Comparison of ENCODE assay signal across 21 cellular contexts in genomic region chr2:240785424-240786335, GRCh38. TPM values are rescaled to one million over a fixed set of nuclear protein-coding genes. Genes with fewer than 3 reads are reported as not detected.
DNase-seq lines count a peak whose midpoint lies in the region; ATAC-seq and TF ChIP-seq lines count a peak whose summit lies in the region.
"Had no signal": no experiment of that assay in that cellular context is flagged by ENCODE, and none has a peak within 500 bp of the region (broad histone marks: within the 10 kb centered on the region; RNA-seq: fewer than 3 reads in every experiment).

No MANE protein-coding gene starts in this region.

- no peak overlapping the region for H3K27ac Mint-ChIP-seq in natural killer cell treated with Interleukin-12 subunit alpha and Interleukin-12 subunit beta and Interleukin-15 and Interleukin-18, amount 100 ng/mL, for 72 hours
- H3K27ac Mint-ChIP-seq in natural killer cell = no peak overlapping the region
- H3K27ac Mint-ChIP-seq in glutamatergic neuron (ENCODE audit: unreplicated experiment) = no peak overlapping the region
- H3K27ac Mint-ChIP-seq: activated T-helper 2 cell treated with anti-CD3 and anti-CD28 coated beads, Interferon-gamma antibody, Interleukin-2, Interleukin-4, amounts not matched to agents 10 μg/mL and 5 μg/mL and 100 μg/mL, durations not matched to agents 14 hours and 24 hours and 36 hours; GM23338; IgD-negative memory B cell; immature natural killer cell; T-helper 1 cell treated with Interleukin-12 subunit alpha and Interleukin-12 subunit beta and Interleukin-4 antibody, amounts not matched to agents 30 μg/mL and 1 μg/mL, for 36 hours; type B pancreatic cell had no signal

- H3K9me3 ChIP-seq in mucosa of descending colon = no peaks in the 10 kb centered on the region
- no peaks in the 10 kb centered on the region for H3K9me3 ChIP-seq in aorta (ENCODE audit: control insufficient read depth, low read length)
- no peaks in the 10 kb centered on the region for H3K9me3 ChIP-seq in PC-9 (ENCODE audit: insufficient read depth, low read depth)
- H3K9me3 ChIP-seq: adrenal gland, SJSA1 had no signal

- H3K27me3 Mint-ChIP-seq in natural killer cell treated with Interleukin-12 subunit alpha and Interleukin-12 subunit beta and Interleukin-15 and Interleukin-18, amount 100 ng/mL, for 72 hours = no peaks in the 10 kb centered on the region
- H3K27me3 Mint-ChIP-seq in natural killer cell (ENCODE audit: low read depth in 2 of 2) (no peaks in the 10 kb centered on the region), glutamatergic neuron (ENCODE audit: unreplicated experiment) (peaks cover 3% of the 10 kb centered on the region)
- H3K27me3 Mint-ChIP-seq: IgD-negative memory B cell, type B pancreatic cell had no signal

- H3K4me2 ChIP-seq in PC-9 = no peak overlapping the region
- H3K4me2 ChIP-seq: GM23338 had no signal

- H3K4me3 ChIP-seq in mucosa of descending colon = no peak overlapping the region
- H3K4me3 ChIP-seq in aorta (ENCODE audit: low read length in 2 of 2) = no peak overlapping the region
- no peak overlapping the region for H3K4me3 ChIP-seq in PC-9
- H3K4me3 ChIP-seq: adrenal gland, GM23338, SJSA1 had no signal

- no TSS peak for BruUV-seq in PC-9 (replicated peaks; lab: Mats Ljungman, UMichigan)

- no peaks in the 10 kb centered on the region for H3K36me3 Mint-ChIP-seq in natural killer cell treated with Interleukin-12 subunit alpha and Interleukin-12 subunit beta and Interleukin-15 and Interleukin-18, amount 100 ng/mL, for 72 hours
- H3K36me3 Mint-ChIP-seq in natural killer cell (no peaks in the 10 kb centered on the region), glutamatergic neuron (ENCODE audit: unreplicated experiment) (no peaks in the 10 kb centered on the region)
- H3K36me3 Mint-ChIP-seq: IgD-negative memory B cell, immature natural killer cell, type B pancreatic cell had no signal

- no peaks in the 10 kb centered on the region for H3K9me3 Mint-ChIP-seq in natural killer cell treated with Interleukin-12 subunit alpha and Interleukin-12 subunit beta and Interleukin-15 and Interleukin-18, amount 100 ng/mL, for 72 hours
- no peaks in the 10 kb centered on the region for H3K9me3 Mint-ChIP-seq in natural killer cell
- peaks cover 6% of the 10 kb centered on the region for H3K9me3 Mint-ChIP-seq in glutamatergic neuron (ENCODE audit: unreplicated experiment)
- H3K9me3 Mint-ChIP-seq: activated T-helper 2 cell treated with anti-CD3 and anti-CD28 coated beads, Interferon-gamma antibody, Interleukin-2, Interleukin-4, amounts not matched to agents 10 μg/mL and 5 μg/mL and 100 μg/mL, durations not matched to agents 14 hours and 24 hours and 36 hours; GM23338; IgD-negative memory B cell; immature natural killer cell; T-helper 1 cell treated with Interleukin-12 subunit alpha and Interleukin-12 subunit beta and Interleukin-4 antibody, amounts not matched to agents 30 μg/mL and 1 μg/mL, for 36 hours; type B pancreatic cell had no signal

- H3K4me1 ChIP-seq in mucosa of descending colon (ENCODE audit: low read depth) (no peaks in the 10 kb centered on the region), aorta (ENCODE audit: control insufficient read depth in 1 of 2, insufficient read depth in 2 of 2, low read length in 2 of 2) (no peaks in the 10 kb centered on the region), PC-9 (replicated peaks; ENCODE audit: insufficient read depth) (no peaks in the 10 kb centered on the region)
- H3K4me1 ChIP-seq: adrenal gland, SJSA1 had no signal

- no peaks in the 10 kb centered on the region for H3F3A ChIP-seq in PC-9 (ENCODE audit: insufficient read depth, low read depth)

- H4K20me1 ChIP-seq in PC-9 (ENCODE audit: insufficient read depth) = no peaks in the 10 kb centered on the region

- intact Hi-C loops in natural killer cell (cut with micrococcal nuclease) = no loop called here
- intact Hi-C loops in mucosa of descending colon (cut with DNase I, micrococcal nuclease) = no loop called here
- intact Hi-C loops in aorta (cut with DNase I) = no loop called here
- intact Hi-C loops in PC-9 (cut with micrococcal nuclease; ENCODE audit: unreplicated experiment) = no loop called here

- no peaks in the 10 kb centered on the region for H3K4me1 Mint-ChIP-seq in natural killer cell treated with Interleukin-12 subunit alpha and Interleukin-12 subunit beta and Interleukin-15 and Interleukin-18, amount 100 ng/mL, for 72 hours (ENCODE audit: low read depth in 2 of 2)
- no peaks in the 10 kb centered on the region for H3K4me1 Mint-ChIP-seq in natural killer cell
- peaks cover 2% of the 10 kb centered on the region for H3K4me1 Mint-ChIP-seq in glutamatergic neuron (ENCODE audit: low read depth, unreplicated experiment)
- H3K4me1 Mint-ChIP-seq: GM23338, IgD-negative memory B cell, immature natural killer cell had no signal

- no peaks in the 10 kb centered on the region for H3K9me2 ChIP-seq in PC-9 (ENCODE audit: insufficient read depth)

- 83 to 84% methylated on average over 25 of the region's 25 CpGs for WGBS in aorta, 2 donors

- no peak overlapping the region for H3K4me3 Mint-ChIP-seq in natural killer cell treated with Interleukin-12 subunit alpha and Interleukin-12 subunit beta and Interleukin-15 and Interleukin-18, amount 100 ng/mL, for 72 hours
- H3K4me3 Mint-ChIP-seq in natural killer cell (no peak overlapping the region), glutamatergic neuron (ENCODE audit: unreplicated experiment) (no peak overlapping the region)
- H3K4me3 Mint-ChIP-seq: GM23338; IgD-negative memory B cell; immature natural killer cell; T-helper 1 cell treated with Interleukin-12 subunit alpha and Interleukin-12 subunit beta and Interleukin-4 antibody, amounts not matched to agents 30 μg/mL and 1 μg/mL, for 36 hours; type B pancreatic cell had no signal

- peak; percentile 46 for DNase-seq in natural killer cell treated with Interleukin-12 subunit alpha and Interleukin-12 subunit beta and Interleukin-15 and Interleukin-18, amount 100 ng/mL, for 72 hours (ENCODE audit: low spot score)
- DNase-seq in natural killer cell (no peak), glutamatergic neuron (peak; percentile 32), mucosa of descending colon (peak in 2 of 3 donors; percentile 12 to 27), aorta (peak; percentile 32 to 65), SIG-M5 (lab: John Stamatoyannopoulos, UW) (no peak), PC-9 (no peak)
- DNase-seq: adrenal gland, DND-41, immature natural killer cell, NCI-H1694, NCI-H2227 treated with DMSO at 0.1 percent for 48 hours, NCI-H774 had no signal

- no peaks in the 10 kb centered on the region for H3K27me3 ChIP-seq in aorta (ENCODE audit: control insufficient read depth in 1 of 2, insufficient read depth in 2 of 2, low read length in 1 of 2)
- peaks cover 75% of the 10 kb centered on the region for H3K27me3 ChIP-seq in PC-9 (ENCODE audit: insufficient read depth, low read depth)
- H3K27me3 ChIP-seq: adrenal gland, SJSA1 had no signal

- H2AFZ ChIP-seq in PC-9 = no peak overlapping the region
- H2AFZ ChIP-seq: GM23338 had no signal

- no peak overlapping the region for H3K27ac ChIP-seq in aorta (ENCODE audit: low read depth in 1 of 2, low read length in 2 of 2)
- no peak overlapping the region for H3K27ac ChIP-seq in PC-9
- H3K27ac ChIP-seq: adrenal gland, SJSA1, VCaP had no signal

- no peaks in the 10 kb centered on the region for H3K79me2 ChIP-seq in PC-9 (ENCODE audit: low read depth)

- no peak for ATAC-seq in natural killer cell treated with Interleukin-12 subunit alpha and Interleukin-12 subunit beta and Interleukin-15 and Interleukin-18, amount 100 ng/mL, for 72 hours
- ATAC-seq in natural killer cell (no peak), mucosa of descending colon (no peak), aorta (ENCODE audit: low FRiP score) (no peak)
- ATAC-seq: GM23338 had no signal

- TF ChIP-seq CTCF in natural killer cell (IDR thresholded peaks at IDR 0.05) = no peak
- no peak for TF ChIP-seq CTCF in glutamatergic neuron (IDR thresholded peaks at IDR 0.05; ENCODE audit: partially characterized antibody, unreplicated experiment)
- no peak for TF ChIP-seq CTCF in mucosa of descending colon (IDR thresholded peaks at IDR 0.05)
- no peak for TF ChIP-seq CTCF in PC-9 (conservative IDR thresholded peaks at IDR 0.05)

- CTCF ChIA-PET in PC-9 (lab: Charles Lee) = no interaction called here

- H3K36me3 ChIP-seq in mucosa of descending colon (ENCODE audit: low read depth) (no peaks in the 10 kb centered on the region), aorta (ENCODE audit: control insufficient read depth in 1 of 2, insufficient read depth in 2 of 2, low read length in 1 of 2) (no peaks in the 10 kb centered on the region), PC-9 (ENCODE audit: low read depth) (no peaks in the 10 kb centered on the region)
- H3K36me3 ChIP-seq: adrenal gland, SJSA1 had no signal

- POLR2A ChIA-PET in PC-9 (lab: Charles Lee; ENCODE audit: unreplicated experiment) = no interaction called here

RNA-seq across cellular contexts. Expression of gene KIF1A, which starts 34.3 kb away (rescaled TPM):
- under 1 TPM in 1 of 2 donors, not detected in 1; 0.45 TPM for total RNA-seq in natural killer cell treated with Interleukin-12 subunit alpha and Interleukin-12 subunit beta and Interleukin-15 and Interleukin-18, amount 100 ng/mL, for 72 hours
- total RNA-seq in natural killer cell (under 1 TPM in 1 of 3 donors, not detected in 2; 0.09 TPM), glutamatergic neuron (ENCODE audit: unreplicated experiment) (439 TPM), mucosa of descending colon (10 to 100 TPM in 1 of 3 donors, 1 to 10 TPM in 2; 1.5 to 17.2 (median 1.9) TPM), aorta (under 1 TPM; 0.72 to 0.78 TPM), PC-9 (2021) (not detected in 2 replicates)
- under 1 TPM in 1 of 2 donors, not detected in 1; 0.25 TPM for polyA plus RNA-seq in aorta
- total RNA-seq: bronchial epithelial cell, SJSA1 had no signal
- polyA plus RNA-seq: IgD-negative memory B cell, immature natural killer cell had no signal

Comparison
In these comparisons a context has a peak if more than half of its experiments do, and no peak if none do; other contexts are left out.
1. DNase-seq: peak in natural killer cell treated with Interleukin-12 subunit alpha and Interleukin-12 subunit beta and Interleukin-15 and Interleukin-18, amount 100 ng/mL, for 72 hours (single experiment), glutamatergic neuron (single experiment), mucosa of descending colon (2 of 3) and aorta (2 of 2); none in natural killer cell (single experiment), SIG-M5 (single experiment) and PC-9 (0 of 2).
2. RNA of gene KIF1A, which starts 34.3 kb away (total RNA-seq): 439 TPM in glutamatergic neuron (single experiment); 1.5 to 17.2 TPM in mucosa of descending colon, 0.72 to 0.78 TPM in aorta, 0.45 TPM in natural killer cell treated with Interleukin-12 subunit alpha and Interleukin-12 subunit beta and Interleukin-15 and Interleukin-18, amount 100 ng/mL, for 72 hours, not detected in PC-9 and 0.09 TPM in natural killer cell; every median in the first group is over 10 times any median in the second.